Comparison of ENCODE assay signal across 8 cellular contexts in genomic region chr3:23916886-23917815, GRCh38. TPM values are rescaled to one million over a fixed set of nuclear protein-coding genes. Genes with fewer than 3 reads are reported as not detected.
DNase-seq lines count a peak whose midpoint lies in the region; ATAC-seq and TF ChIP-seq lines count a peak whose summit lies in the region.

NKIRAS1 (minus strand) TSS chr3:23916990; CDS start chr3:23910904, 6,086 bp downstream.
RPL15 (plus strand) TSS chr3:23917132; CDS start chr3:23917860, 728 bp downstream.

- intact Hi-C loops in colonic mucosa (cut with DNase I) (no loop called here), left colon (cut with DNase I, micrococcal nuclease) (no loop called here)

- H3K27ac ChIP-seq in colonic mucosa = peak within 1 kb of the TSS; percentile 93

- ATAC-seq in HG03439 (IDR thresholded peaks at IDR 0.05; ENCODE audit: unreplicated experiment) (peak; percentile 94), left colon (peak; percentile 95)

- DNase-seq in BE2C (peak; percentile 94), NCI-H510A treated with DMSO at 0.1 percent for 48 hours (lab: John Stamatoyannopoulos, UW) (peak; percentile 75), colonic mucosa (peak; percentile 98), left colon (peak; percentile 98)
- DNase-seq in activated CD4-positive, alpha-beta T cell treated with anti-CD3 and anti-CD28 coated beads for 4 hours = peak; percentile 97
- DNase-seq in stimulated activated CD4-positive, alpha-beta T cell treated with anti-CD3 and anti-CD28 coated beads, Interleukin-1b, Interleukin-23, amount 100 ng/mL, for 48 hours = peak; percentile 98

- peak within 1 kb of the TSS; percentile 88 for H3K4me3 ChIP-seq in BE2C (ENCODE audit: low read depth, low read length)
- peak within 1 kb of the TSS; percentile 95 for H3K4me3 ChIP-seq in colonic mucosa

- peak; percentile 22 for TF ChIP-seq CTCF in BE2C (IDR thresholded peaks at IDR 0.05; ENCODE audit: low read depth, low read length)
- peak; percentile 68 for TF ChIP-seq CTCF in colonic mucosa (IDR thresholded peaks at IDR 0.05)

- H3K9me3 ChIP-seq in BE2C = no peaks in the 10 kb centered on the region
- no peaks in the 10 kb centered on the region for H3K9me3 ChIP-seq in colonic mucosa

- H3K4me1 ChIP-seq in BE2C (no peaks in the 10 kb centered on the region), colonic mucosa (peaks cover 5% of the 10 kb centered on the region)

- H3K36me3 ChIP-seq in BE2C (peaks cover 37% of the 10 kb centered on the region), colonic mucosa (no peaks in the 10 kb centered on the region)

- H3K9ac ChIP-seq in colonic mucosa (ENCODE audit: low read depth in 2 of 2, low read length in 2 of 2) = peak within 1 kb of the TSS; percentile 88 to 95

- no peaks in the 10 kb centered on the region for H3K27me3 ChIP-seq in BE2C
- H3K27me3 ChIP-seq in colonic mucosa = no peaks in the 10 kb centered on the region

- peak; percentile 99 for TF ChIP-seq POLR2A in GM19193 (IDR thresholded peaks at IDR 0.05; ENCODE audit: extremely low read depth, insufficient read depth, insufficient read length)

RNA-seq across cellular contexts. Expression of gene NKIRAS1, which starts in this region (rescaled TPM):
- 5.8 TPM for polyA plus RNA-seq in BE2C (2012; ENCODE audit: insufficient read depth, insufficient read length, low read depth)
- total RNA-seq in colonic mucosa (1 to 10 TPM; 2.6 to 5.4 TPM), left colon (1 to 10 TPM; 3.4 to 5.4 TPM)

RNA-seq across cellular contexts. Expression of gene RPL15, which starts in this region (rescaled TPM):
- 821 TPM for polyA plus RNA-seq in BE2C (2012; ENCODE audit: insufficient read depth, insufficient read length, low read depth)
- total RNA-seq in colonic mucosa (1,000 to 10,000 TPM; 1,434 to 1,547 TPM), left colon (1,000 to 10,000 TPM; 1,192 to 1,307 TPM)

Comparison
In these comparisons a context has a peak if more than half of its experiments do, and no peak if none do; other contexts are left out.
1. Peak in every context shown above with its lines: DNase-seq, ATAC-seq, H3K4me3 ChIP-seq and H3K27ac ChIP-seq.